Comparison of ENCODE assay signal across 8 cellular contexts in genomic region chr11:68314886-68315580, GRCh38. TPM values are rescaled to one million over a fixed set of nuclear protein-coding genes. Genes with fewer than 3 reads are reported as not detected.
DNase-seq lines count a peak whose midpoint lies in the region; ATAC-seq and TF ChIP-seq lines count a peak whose summit lies in the region.

No MANE protein-coding gene starts in this region.

- no peak for DNase-seq in A673 (ENCODE audit: low spot score)
- DNase-seq in HuH-7 (ENCODE audit: low spot score) = peak; percentile 92
- DNase-seq in colonic mucosa = peak; percentile 82
- DNase-seq in mesothelial cell of epicardium (ENCODE audit: low spot score in 2 of 2, unreplicated experiment in 2 of 2) = no peak
- DNase-seq in central memory CD4-positive, alpha-beta T cell = no peak
- no peak for DNase-seq in NCI-H345 treated with DMSO at 0.1 percent for 48 hours (lab: John Stamatoyannopoulos, UW; ENCODE audit: unreplicated experiment)
- no peak for DNase-seq in CD4-positive, alpha-beta memory T cell

- TF ChIP-seq CTCF in A673 (conservative IDR thresholded peaks at IDR 0.05; ENCODE audit: low read depth, low read length) (no peak), colonic mucosa (IDR thresholded peaks at IDR 0.05) (no peak), mesothelial cell of epicardium (IDR thresholded peaks at IDR 0.05; ENCODE audit: unreplicated experiment) (no peak)

- POLR2A ChIA-PET in A673 (lab: Charles Lee; ENCODE audit: low non-redundant PET) = no interaction called here
- POLR2A ChIA-PET in CD4-positive, alpha-beta memory T cell (lab: Charles Lee; ENCODE audit: partially characterized antibody) = no interaction called here

- H3K9ac ChIP-seq in colonic mucosa (ENCODE audit: low read depth in 2 of 2, low read length in 2 of 2) = peak overlapping the region; percentile 53 to 96

- no peaks in the 10 kb centered on the region for H3K27me3 ChIP-seq in A673 (replicated peaks; ENCODE audit: insufficient read depth, low read depth, low read length, poor library complexity)
- no peaks in the 10 kb centered on the region for H3K27me3 ChIP-seq in colonic mucosa
- no peaks in the 10 kb centered on the region for H3K27me3 ChIP-seq in CD4-positive, alpha-beta memory T cell (ENCODE audit: insufficient read depth, low read length)

- H3K36me3 ChIP-seq in A673 (ENCODE audit: insufficient read depth, low read length, poor library complexity, severe bottlenecking) = no peaks in the 10 kb centered on the region
- H3K36me3 ChIP-seq in colonic mucosa = no peaks in the 10 kb centered on the region
- H3K36me3 ChIP-seq in CD4-positive, alpha-beta memory T cell (ENCODE audit: insufficient read depth, low read length) = no peaks in the 10 kb centered on the region

- no peaks in the 10 kb centered on the region for H3K9me3 ChIP-seq in A673 (ENCODE audit: low read depth, low read length, poor library complexity, severe bottlenecking)
- no peaks in the 10 kb centered on the region for H3K9me3 ChIP-seq in colonic mucosa
- no peaks in the 10 kb centered on the region for H3K9me3 ChIP-seq in CD4-positive, alpha-beta memory T cell (ENCODE audit: control insufficient read depth in 1 of 2, low read length in 2 of 2)

- H3K9me3 Mint-ChIP-seq in mesothelial cell of epicardium = no peaks in the 10 kb centered on the region
- no peaks in the 10 kb centered on the region for H3K9me3 Mint-ChIP-seq in CD4-positive, alpha-beta memory T cell

- peaks cover 30% of the 10 kb centered on the region for H3K4me1 Mint-ChIP-seq in mesothelial cell of epicardium
- H3K4me1 Mint-ChIP-seq in CD4-positive, alpha-beta memory T cell = peaks cover 4 to 19% (median 14%) of the 10 kb centered on the region in 4 donors

- ATAC-seq in HG02973 (IDR thresholded peaks at IDR 0.05; ENCODE audit: unreplicated experiment) = no peak

- peaks cover 17% of the 10 kb centered on the region for H3K4me1 ChIP-seq in A673 (ENCODE audit: insufficient read depth, low read length, poor library complexity, severe bottlenecking)
- peaks cover 21% of the 10 kb centered on the region for H3K4me1 ChIP-seq in colonic mucosa
- H3K4me1 ChIP-seq in CD4-positive, alpha-beta memory T cell (ENCODE audit: insufficient read depth, low read length) = peaks cover 11% of the 10 kb centered on the region

- H3K27me3 Mint-ChIP-seq in mesothelial cell of epicardium (ENCODE audit: low read depth) = no peaks in the 10 kb centered on the region
- peaks cover 1 to 4% of the 10 kb centered on the region in 2 donors for H3K27me3 Mint-ChIP-seq in CD4-positive, alpha-beta memory T cell

- peak overlapping the region; percentile 96 for H3K27ac Mint-ChIP-seq in mesothelial cell of epicardium
- H3K27ac Mint-ChIP-seq in CD4-positive, alpha-beta memory T cell = no peak overlapping the region

- no TSS peak for BruUV-seq in A673 (replicated peaks; lab: Mats Ljungman, UMichigan)

- peak overlapping the region; percentile 94 for H3K4me3 Mint-ChIP-seq in mesothelial cell of epicardium
- H3K4me3 Mint-ChIP-seq in CD4-positive, alpha-beta memory T cell = peak overlapping the region in 2 of 8 donors; percentile 47 to 49

- H3K4me3 ChIP-seq in A673 (ENCODE audit: low read depth, low read length, poor library complexity, severe bottlenecking) = peak overlapping the region; percentile 75
- H3K4me3 ChIP-seq in colonic mucosa = peak overlapping the region; percentile 67
- no peak overlapping the region for H3K4me3 ChIP-seq in CD4-positive, alpha-beta memory T cell (ENCODE audit: low read length in 2 of 2)

- CTCF ChIA-PET in A673 (lab: Charles Lee) = no interaction called here
- CTCF ChIA-PET in CD4-positive, alpha-beta memory T cell (lab: Charles Lee; ENCODE audit: partially characterized antibody) = interaction anchor here (1.6 kb wide), 1 partner anchor 16 kb away, joined by 4 read pairs; no protein-coding TSS in a partner anchor

- H3K27ac ChIP-seq in A673 (ENCODE audit: low read depth, low read length, poor library complexity, severe bottlenecking) = peak overlapping the region; percentile 84
- H3K27ac ChIP-seq in colonic mucosa = peak overlapping the region; percentile 71
- no peak overlapping the region for H3K27ac ChIP-seq in CD4-positive, alpha-beta memory T cell (ENCODE audit: low read depth, low read length)

- intact Hi-C loops in A673 (cut with micrococcal nuclease; ENCODE audit: unreplicated experiment) (no loop called here), colonic mucosa (cut with DNase I) (loop anchor here (10.0 kb wide), 1 partner anchor 70 kb away; no protein-coding TSS in a partner anchor)
- intact Hi-C loops in CD4-positive, alpha-beta memory T cell (cut with micrococcal nuclease) = no loop called here

- H3K36me3 Mint-ChIP-seq in mesothelial cell of epicardium = peaks cover 1% of the 10 kb centered on the region
- H3K36me3 Mint-ChIP-seq in CD4-positive, alpha-beta memory T cell = peaks cover 0 to 1% of the 10 kb centered on the region in 2 donors

RNA-seq across cellular contexts. Expression of gene LRP5, which starts 2.6 kb away (rescaled TPM):
- 67.0 and 76.3 TPM in 2 replicates for total RNA-seq in A673 (2021)
- 100 to 1,000 TPM in 1 of 2 donors, 10 to 100 TPM in 1; 81.0 to 110 TPM for total RNA-seq in colonic mucosa
- total RNA-seq in mesothelial cell of epicardium = 72.5 to 76.6 TPM (median 74.7 TPM) in 3 replicates
- total RNA-seq in CD4-positive, alpha-beta memory T cell = 1 to 10 TPM; 1.4 to 1.9 TPM
- polyA plus RNA-seq in CD4-positive, alpha-beta memory T cell = under 1 TPM in 1 of 2 donors, not detected in 1; 0.61 TPM

RNA-seq across cellular contexts. Expression of gene C11orf24, which starts 43.3 kb away (rescaled TPM):
- 48.1 and 52.3 TPM in 2 replicates for total RNA-seq in A673 (2021)
- total RNA-seq in colonic mucosa = 10 to 100 TPM; 55.3 to 66.6 TPM
- 37.7 to 41.8 TPM (median 39.8 TPM) in 3 replicates for total RNA-seq in mesothelial cell of epicardium
- 10 to 100 TPM; 19.1 to 20.3 TPM for total RNA-seq in CD4-positive, alpha-beta memory T cell
- polyA plus RNA-seq in CD4-positive, alpha-beta memory T cell = 10 to 100 TPM in 1 of 2 donors, 1 to 10 TPM in 1; 7.7 to 17.6 TPM

Comparison
In these comparisons a context has a peak if more than half of its experiments do, and no peak if none do; other contexts are left out.
1. DNase-seq: peak in HuH-7 (single experiment) and colonic mucosa (single experiment); none in A673 (single experiment), mesothelial cell of epicardium (0 of 2), central memory CD4-positive, alpha-beta T cell (single experiment), NCI-H345 treated with DMSO at 0.1 percent for 48 hours (single experiment) and CD4-positive, alpha-beta memory T cell (0 of 5).
2. H3K4me3 ChIP-seq: peak in A673 (single experiment) and colonic mucosa (single experiment); none in CD4-positive, alpha-beta memory T cell (0 of 2).
3. RNA of gene LRP5, which starts 2.6 kb away (total RNA-seq): 81.0 to 110 TPM in colonic mucosa, 72.5 to 76.6 TPM in mesothelial cell of epicardium and 67.0 to 76.3 TPM in A673; 1.4 to 1.9 TPM in CD4-positive, alpha-beta memory T cell; every median in the first group is over 10 times any median in the second.